Comparison of ENCODE assay signal across 8 cellular contexts in the genomic region with DNA sequence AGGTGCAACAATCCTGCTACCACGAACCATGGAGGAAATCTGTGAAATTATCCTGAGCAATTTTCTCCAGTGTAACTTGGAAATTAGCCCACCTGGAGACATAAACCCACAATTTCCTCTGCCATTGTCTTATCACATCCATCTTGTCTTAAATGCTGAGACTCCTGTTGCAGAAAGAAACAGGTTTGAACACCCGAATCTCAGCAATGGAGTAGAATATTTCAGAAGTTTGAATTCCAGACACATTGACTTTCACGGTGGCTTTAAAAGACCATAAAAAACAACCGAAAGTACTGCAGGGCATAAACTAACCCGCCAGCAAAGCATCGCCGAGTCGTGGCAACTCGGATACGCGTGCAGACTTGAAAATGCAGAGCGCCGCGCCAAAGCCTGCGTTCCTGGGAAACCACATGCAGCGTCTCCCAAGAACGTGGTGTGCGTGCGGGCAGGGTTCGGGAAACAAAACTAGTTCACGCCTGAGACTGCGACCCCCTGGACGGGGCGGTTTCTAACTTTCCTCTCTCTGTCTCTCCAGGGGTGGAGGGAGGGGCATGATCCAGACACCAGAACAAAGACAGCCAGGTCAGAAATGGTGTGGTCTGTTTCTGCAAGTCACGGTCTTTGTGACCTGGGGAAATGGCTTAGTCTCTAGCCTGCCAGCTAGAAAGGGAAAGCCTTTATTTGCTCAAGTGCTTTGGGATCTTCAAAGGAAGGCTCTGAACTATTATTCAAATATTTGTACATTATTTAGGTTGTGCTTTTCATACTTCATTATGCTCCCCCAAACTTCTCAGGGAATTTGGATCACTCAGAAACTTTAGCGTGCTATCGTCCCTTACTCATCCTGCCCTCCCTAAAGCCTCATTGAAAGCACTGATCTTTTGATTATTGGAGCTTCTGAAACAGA. TPM values are rescaled to one million over a fixed set of nuclear protein-coding genes. Genes with fewer than 3 reads are reported as not detected.
DNase-seq lines count a peak whose midpoint lies in the region; ATAC-seq and TF ChIP-seq lines count a peak whose summit lies in the region.

No MANE protein-coding gene starts in this region.

- intact Hi-C loops in Right ventricle myocardium inferior (cut with DNase I) (no loop called here), cardiac septum (cut with DNase I) (no loop called here)

- no peaks in the 10 kb centered on the region for H3K36me3 ChIP-seq in urinary bladder (ENCODE audit: insufficient read depth)

- ATAC-seq in Right ventricle myocardium inferior (peak; percentile 52), GM18517 (IDR thresholded peaks at IDR 0.05; ENCODE audit: unreplicated experiment) (no peak), HG02938 (IDR thresholded peaks at IDR 0.05; ENCODE audit: unreplicated experiment) (no peak)

- no peaks in the 10 kb centered on the region for H3K4me1 ChIP-seq in urinary bladder (ENCODE audit: insufficient read depth)

- peak; percentile 79 for DNase-seq in Right ventricle myocardium inferior (ENCODE audit: missing footprints)
- DNase-seq in cardiac septum (ENCODE audit: low spot score), result no peak
- peak; percentile 47 for DNase-seq in epidermal melanocyte (ENCODE audit: insufficient read length, low spot score)
- peak; percentile 44 for DNase-seq in mucosa of gallbladder (ENCODE audit: low spot score)

- no peak overlapping the region for H3K27ac ChIP-seq in urinary bladder (ENCODE audit: low read depth)

- WGBS in urinary bladder, result 4% methylated on average over 27 of the region's 27 CpGs

- peak overlapping the region; percentile 47 for H3K4me3 ChIP-seq in urinary bladder (ENCODE audit: low read depth, low read length)

TF ChIP-seq in PFSK-1, 5 proteins besides CTCF, POLR2A, EP300 and RAD21:
- TF ChIP-seq FOXP2 (optimal IDR thresholded peaks at IDR 0.05; ENCODE audit: borderline replicate concordance, extremely low read depth, extremely low read length, insufficient read depth) (no peak), SIN3A (IDR thresholded peaks at IDR 0.05; ENCODE audit: borderline replicate concordance, insufficient read depth, low read length) (0 out of 2 replicates have a peak, but pooled peaks have one; percentile 14)

RNA-seq across cellular contexts. Expression of a gene that starts 26.9 kb away (rescaled TPM):
- 15.4 TPM for total RNA-seq in Right ventricle myocardium inferior
- 10.1 TPM for total RNA-seq in cardiac septum
- 33.4 TPM for polyA plus RNA-seq in PFSK-1 (2012; ENCODE audit: insufficient read length, low read depth)
- 21.4 TPM for total RNA-seq in mucosa of gallbladder
- 12.1 TPM for total RNA-seq in urinary bladder
- polyA plus RNA-seq in urinary bladder, result 9.7 TPM
